In genomic region chr5:96997265-96997859, GRCh38 we compare ENCODE assay signal across 7 cellular contexts.
DNase-seq lines count a peak whose midpoint lies in the region; ATAC-seq and TF ChIP-seq lines count a peak whose summit lies in the region.

No MANE protein-coding gene starts in this region.

- peaks cover 33% of the 10 kb centered on the region for H3K36me3 Mint-ChIP-seq in osteocyte (ENCODE audit: unreplicated experiment)

- TF ChIP-seq CTCF in GM13976 (IDR thresholded peaks at IDR 0.05; ENCODE audit: borderline replicate concordance, control extremely low read depth, extremely low read depth, insufficient read depth, missing control alignments): no peak
- peak; percentile 37 for TF ChIP-seq CTCF in epithelial cell of esophagus (IDR thresholded peaks at IDR 0.05; ENCODE audit: insufficient read depth, low read depth, low read length, missing control alignments)
- peak; percentile 63 for TF ChIP-seq CTCF in osteocyte (IDR thresholded peaks at IDR 0.05)

- ATAC-seq in HG03342 (IDR thresholded peaks at IDR 0.05; ENCODE audit: unreplicated experiment): peak; percentile 84

- no peaks in the 10 kb centered on the region for H3K27me3 Mint-ChIP-seq in osteocyte (ENCODE audit: unreplicated experiment)

- H3K4me1 Mint-ChIP-seq in osteocyte (ENCODE audit: unreplicated experiment): peaks cover 20% of the 10 kb centered on the region

- no peak overlapping the region for H3K4me3 ChIP-seq in epithelial cell of esophagus (ENCODE audit: low read length)

- no peak overlapping the region for H3K27ac Mint-ChIP-seq in osteocyte (ENCODE audit: unreplicated experiment)

- in situ Hi-C loops in GM13976 (cut with MboI; ENCODE audit: low sequenced_read_pairs, unreplicated experiment): no loop called here

- H3K9me3 Mint-ChIP-seq in osteocyte (ENCODE audit: unreplicated experiment): no peaks in the 10 kb centered on the region

- no peak overlapping the region for H3K4me3 Mint-ChIP-seq in osteocyte (ENCODE audit: unreplicated experiment)

- DNase-seq in COR-L47 (lab: John Stamatoyannopoulos, UW): peak; percentile 55
- peak; percentile 25 for DNase-seq in GM13976 (ENCODE audit: low spot score)
- DNase-seq in RPMI7951 (ENCODE audit: low read depth): peak; percentile 44
- peak; percentile 58 for DNase-seq in epithelial cell of esophagus (ENCODE audit: low read depth)
- no peak for DNase-seq in osteocyte (ENCODE audit: extremely low spot score, unreplicated experiment)
- no peak for DNase-seq in stimulated activated CD4-positive, alpha-beta T cell treated with anti-CD3 and anti-CD28 coated beads, Interleukin-1b, Interleukin-23, amount 100 ng/mL, for 48 hours

Comparison
In these comparisons a context has a peak if more than half of its experiments do, and no peak if none do; other contexts are left out.
1. DNase-seq: peak in COR-L47 (single experiment), GM13976 (single experiment), RPMI7951 (single experiment) and epithelial cell of esophagus (single experiment); none in osteocyte (single experiment) and stimulated activated CD4-positive, alpha-beta T cell treated with anti-CD3 and anti-CD28 coated beads, Interleukin-1b, Interleukin-23, amount 100 ng/mL, for 48 hours (single experiment).